In the genomic region with DNA sequence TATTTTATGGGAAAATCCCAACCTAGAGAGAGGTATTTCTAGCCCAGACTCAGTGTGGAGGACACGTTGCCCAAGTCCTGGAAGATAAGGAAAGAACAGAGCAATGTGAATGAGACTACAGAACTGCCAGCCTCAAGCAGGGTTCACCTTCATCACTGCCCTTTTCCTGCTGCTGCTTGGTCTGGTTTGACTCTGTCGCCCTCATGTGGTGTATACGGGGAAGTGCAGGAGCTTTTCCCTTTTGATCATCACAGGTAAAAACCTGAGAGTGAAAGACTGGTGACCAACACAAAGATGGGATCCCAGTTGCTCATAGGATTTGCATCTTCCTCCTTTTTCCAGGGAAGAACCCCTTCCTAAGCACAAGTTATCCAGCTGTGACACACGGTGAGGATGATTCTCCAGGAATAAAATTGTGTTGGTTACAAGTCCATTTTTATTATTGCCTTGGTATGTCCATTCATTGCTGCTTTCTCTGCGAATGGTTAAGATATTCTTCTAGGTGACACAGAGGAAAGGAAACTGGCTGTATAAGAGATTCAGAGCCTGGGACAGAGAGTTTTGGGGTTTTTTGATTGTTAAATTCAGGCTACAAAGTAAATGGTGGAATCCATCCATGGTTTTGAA, we compare ENCODE assay signal across 8 cellular contexts.
DNase-seq lines count a peak whose midpoint lies in the region; ATAC-seq and TF ChIP-seq lines count a peak whose summit lies in the region.

No MANE protein-coding gene starts in this region.

- H3K9me3 Mint-ChIP-seq in activated CD4-positive, alpha-beta T cell treated with anti-CD3 and anti-CD28 coated beads, Interleukin-2, amount 10 ng/mL, durations not matched to agents 7 days and 5 days: peaks cover 2% of the 10 kb centered on the region
- peaks cover 0 to under 1% of the 10 kb centered on the region in 2 donors for H3K9me3 Mint-ChIP-seq in stimulated activated naive B cell treated with anti-CD40 and anti-IgM and Interleukin-4, amounts not matched to agents 10 μg/mL and 1 μg/mL and 100 μg/mL, for 72 hours

- H3K36me3 Mint-ChIP-seq in activated CD4-positive, alpha-beta T cell treated with anti-CD3 and anti-CD28 coated beads, Interleukin-2, amount 10 ng/mL, durations not matched to agents 7 days and 5 days (ENCODE audit: low read depth): peaks cover 21% of the 10 kb centered on the region
- no peaks in the 10 kb centered on the region for H3K36me3 Mint-ChIP-seq in stimulated activated naive B cell treated with anti-CD40 and anti-IgM and Interleukin-4, amounts not matched to agents 10 μg/mL and 1 μg/mL and 100 μg/mL, for 72 hours

- TF ChIP-seq CTCF in BJ (IDR thresholded peaks at IDR 0.05; ENCODE audit: insufficient read depth, low read depth, low read length): peak; percentile 99

- POLR2A ChIA-PET in BJ (lab: Charles Lee): no interaction called here
- POLR2A ChIA-PET in activated CD4-positive, alpha-beta T cell treated with anti-CD3 and anti-CD28 coated beads, Interleukin-2, amount 10 ng/mL, durations not matched to agents 7 days and 5 days (lab: Charles Lee): interaction anchor here (0.6 kb wide), 1 partner anchor 164 kb away, joined by 3 read pairs; no protein-coding TSS in a partner anchor

- H3K27me3 ChIP-seq in BJ (ENCODE audit: control insufficient read depth, insufficient read depth, low read length): peaks cover 3% of the 10 kb centered on the region

- CTCF ChIA-PET in BJ (lab: Yijun Ruan, JAX): interaction anchor here (0.6 to 7.3 kb wide), 27 partner anchors 8 to 550 kb away, joined by 3 to 70 read pairs (median 6); no protein-coding TSS in a partner anchor
- CTCF ChIA-PET in activated CD4-positive, alpha-beta T cell treated with anti-CD3 and anti-CD28 coated beads, Interleukin-2, amount 10 ng/mL, durations not matched to agents 7 days and 5 days (lab: Charles Lee): interaction anchor here (0.8 to 6.6 kb wide), 19 partner anchors 11 to 323 kb away, joined by 3 to 77 read pairs (median 4); a partner anchor contains a TSS

- peak overlapping the region; percentile 14 for H3K27ac Mint-ChIP-seq in activated CD4-positive, alpha-beta T cell treated with anti-CD3 and anti-CD28 coated beads, Interleukin-2, amount 10 ng/mL, durations not matched to agents 7 days and 5 days
- H3K27ac Mint-ChIP-seq in stimulated activated naive B cell treated with anti-CD40 and anti-IgM and Interleukin-4, amounts not matched to agents 10 μg/mL and 1 μg/mL and 100 μg/mL, for 72 hours: peak overlapping the region; percentile 44

- peaks cover 61% of the 10 kb centered on the region for H3K4me1 Mint-ChIP-seq in activated CD4-positive, alpha-beta T cell treated with anti-CD3 and anti-CD28 coated beads, Interleukin-2, amount 10 ng/mL, durations not matched to agents 7 days and 5 days
- H3K4me1 Mint-ChIP-seq in stimulated activated naive B cell treated with anti-CD40 and anti-IgM and Interleukin-4, amounts not matched to agents 10 μg/mL and 1 μg/mL and 100 μg/mL, for 72 hours: peaks cover 44 to 59% of the 10 kb centered on the region in 2 donors

- H3K36me3 ChIP-seq in BJ (ENCODE audit: control insufficient read depth, insufficient read depth, low read length): no peaks in the 10 kb centered on the region

- no peak overlapping the region for H3K4me3 ChIP-seq in BJ (ENCODE audit: low read depth, low read length)

- no peak for DNase-seq in BJ (ENCODE audit: low read depth)
- peak; percentile 38 for DNase-seq in HCEC 1CT
- DNase-seq in NCI-H526 (lab: John Stamatoyannopoulos, UW): peak; percentile 42 to 84
- peak; percentile 73 for DNase-seq in activated CD4-positive, alpha-beta T cell treated with anti-CD3 and anti-CD28 coated beads, Interleukin-2, amount 10 ng/mL, durations not matched to agents 7 days and 5 days
- peak; percentile 42 for DNase-seq in effector CD8-positive, alpha-beta T cell (lab: John Stamatoyannopoulos, UW)
- DNase-seq in medulla oblongata (ENCODE audit: extremely low spot score): peak; percentile 74
- peak; percentile 24 for DNase-seq in stimulated activated naive B cell treated with anti-CD40 and anti-IgM and Interleukin-4, amounts not matched to agents 10 μg/mL and 1 μg/mL and 100 μg/mL, for 72 hours

- no peak overlapping the region for H3K4me3 Mint-ChIP-seq in activated CD4-positive, alpha-beta T cell treated with anti-CD3 and anti-CD28 coated beads, Interleukin-2, amount 10 ng/mL, durations not matched to agents 7 days and 5 days
- no peak overlapping the region for H3K4me3 Mint-ChIP-seq in stimulated activated naive B cell treated with anti-CD40 and anti-IgM and Interleukin-4, amounts not matched to agents 10 μg/mL and 1 μg/mL and 100 μg/mL, for 72 hours

- peaks cover 5% of the 10 kb centered on the region for H3K27me3 Mint-ChIP-seq in activated CD4-positive, alpha-beta T cell treated with anti-CD3 and anti-CD28 coated beads, Interleukin-2, amount 10 ng/mL, durations not matched to agents 7 days and 5 days
- no peaks in the 10 kb centered on the region for H3K27me3 Mint-ChIP-seq in stimulated activated naive B cell treated with anti-CD40 and anti-IgM and Interleukin-4, amounts not matched to agents 10 μg/mL and 1 μg/mL and 100 μg/mL, for 72 hours

- peak in 1 of 2 donors; percentile 18 for ATAC-seq in stimulated activated naive B cell treated with anti-CD40 and anti-IgM and Interleukin-4, amounts not matched to agents 10 μg/mL and 1 μg/mL and 100 μg/mL, for 72 hours (replicated peaks)
- ATAC-seq in GM21360 (IDR thresholded peaks at IDR 0.05; ENCODE audit: unreplicated experiment): no peak
